In genomic region chr18:2719040-2719439, GRCh38 we compare ENCODE assay signal across 26 cellular contexts.
DNase-seq lines count a peak whose midpoint lies in the region; ATAC-seq and TF ChIP-seq lines count a peak whose summit lies in the region.
"Had no signal": no experiment of that assay in that cellular context is flagged by ENCODE, and none has a peak within 500 bp of the region (broad histone marks: within the 10 kb centered on the region; RNA-seq: fewer than 3 reads in every experiment).

No MANE protein-coding gene starts in this region.

- no peak for TF ChIP-seq CTCF in BE2C (IDR thresholded peaks at IDR 0.05; ENCODE audit: low read depth, low read length)

- no peaks in the 10 kb centered on the region for H3K4me1 ChIP-seq in BE2C
- H3K4me1 ChIP-seq: SJSA1 had no signal

- no peaks in the 10 kb centered on the region for H3K9me3 ChIP-seq in BE2C
- H3K9me3 ChIP-seq: BLaER1 treated with 17β-estradiol and CSF1 and Interleukin-3, amounts not matched to agents 10 nM and 100 nM; SJSA1 had no signal

- peak overlapping the region; percentile 23 for H3K27ac Mint-ChIP-seq in activated CD4-positive, alpha-beta memory T cell treated with anti-CD3 and anti-CD28 coated beads for 36 hours
- no peak overlapping the region for H3K27ac Mint-ChIP-seq in activated CD4-positive, alpha-beta memory T cell treated with anti-CD3 and anti-CD28 coated beads, Interleukin-2, amount 10 ng/mL, durations not matched to agents 7 days and 5 days
- H3K27ac Mint-ChIP-seq in activated naive CD8-positive, alpha-beta T cell treated with anti-CD3 and anti-CD28 coated beads, Interleukin-2, amount 10 ng/mL, durations not matched to agents 7 days and 5 days = peak overlapping the region; percentile 4
- H3K27ac Mint-ChIP-seq in activated naive CD8-positive, alpha-beta T cell treated with anti-CD3 and anti-CD28 coated beads for 36 hours = no peak overlapping the region
- peak overlapping the region; percentile 19 for H3K27ac Mint-ChIP-seq in activated T-helper 17 cell treated with anti-CD3 and anti-CD28 coated beads, Interleukin-2, amount 50 U/mL, for 72 hours
- peak overlapping the region; percentile 72 for H3K27ac Mint-ChIP-seq in stimulated activated memory B cell treated with anti-CD40 and anti-IgM and Interleukin-4, amounts not matched to agents 10 μg/mL and 1 μg/mL and 100 μg/mL, for 72 hours

- no peak overlapping the region for H3K4me3 ChIP-seq in BE2C (ENCODE audit: low read depth, low read length)
- H3K4me3 ChIP-seq: BLaER1 treated with 17β-estradiol and CSF1 and Interleukin-3, amounts not matched to agents 10 nM and 100 nM; GM12878; GM23248; SJSA1 had no signal

- POLR2A ChIA-PET in activated CD4-positive, alpha-beta memory T cell treated with anti-CD3 and anti-CD28 coated beads for 36 hours (lab: Charles Lee) = no interaction called here
- POLR2A ChIA-PET in activated CD4-positive, alpha-beta memory T cell treated with anti-CD3 and anti-CD28 coated beads, Interleukin-2, amount 10 ng/mL, durations not matched to agents 7 days and 5 days (lab: Charles Lee) = no interaction called here
- POLR2A ChIA-PET in activated naive CD8-positive, alpha-beta T cell treated with anti-CD3 and anti-CD28 coated beads, Interleukin-2, amount 10 ng/mL, durations not matched to agents 7 days and 5 days (lab: Charles Lee) = no interaction called here

- intact Hi-C loops in activated CD4-positive, alpha-beta memory T cell treated with anti-CD3 and anti-CD28 coated beads for 36 hours (cut with micrococcal nuclease) = no loop called here

- peaks cover 62% of the 10 kb centered on the region for H3K36me3 Mint-ChIP-seq in activated CD4-positive, alpha-beta memory T cell treated with anti-CD3 and anti-CD28 coated beads for 36 hours
- peaks cover 89% of the 10 kb centered on the region for H3K36me3 Mint-ChIP-seq in activated CD4-positive, alpha-beta memory T cell treated with anti-CD3 and anti-CD28 coated beads, Interleukin-2, amount 10 ng/mL, durations not matched to agents 7 days and 5 days (ENCODE audit: low read depth)
- H3K36me3 Mint-ChIP-seq in activated naive CD8-positive, alpha-beta T cell treated with anti-CD3 and anti-CD28 coated beads, Interleukin-2, amount 10 ng/mL, durations not matched to agents 7 days and 5 days = peaks cover 64% of the 10 kb centered on the region
- peaks cover 60% of the 10 kb centered on the region for H3K36me3 Mint-ChIP-seq in activated naive CD8-positive, alpha-beta T cell treated with anti-CD3 and anti-CD28 coated beads for 36 hours
- peaks cover 100% of the 10 kb centered on the region for H3K36me3 Mint-ChIP-seq in activated T-helper 17 cell treated with anti-CD3 and anti-CD28 coated beads, Interleukin-2, amount 50 U/mL, for 72 hours (ENCODE audit: low read depth)
- H3K36me3 Mint-ChIP-seq in stimulated activated memory B cell treated with anti-CD40 and anti-IgM and Interleukin-4, amounts not matched to agents 10 μg/mL and 1 μg/mL and 100 μg/mL, for 72 hours = peaks cover 79% of the 10 kb centered on the region

- no peaks in the 10 kb centered on the region for H3K27me3 Mint-ChIP-seq in activated CD4-positive, alpha-beta memory T cell treated with anti-CD3 and anti-CD28 coated beads for 36 hours
- H3K27me3 Mint-ChIP-seq in activated CD4-positive, alpha-beta memory T cell treated with anti-CD3 and anti-CD28 coated beads, Interleukin-2, amount 10 ng/mL, durations not matched to agents 7 days and 5 days = no peaks in the 10 kb centered on the region
- no peaks in the 10 kb centered on the region for H3K27me3 Mint-ChIP-seq in activated naive CD8-positive, alpha-beta T cell treated with anti-CD3 and anti-CD28 coated beads, Interleukin-2, amount 10 ng/mL, durations not matched to agents 7 days and 5 days
- no peaks in the 10 kb centered on the region for H3K27me3 Mint-ChIP-seq in activated naive CD8-positive, alpha-beta T cell treated with anti-CD3 and anti-CD28 coated beads for 36 hours
- H3K27me3 Mint-ChIP-seq in activated T-helper 17 cell treated with anti-CD3 and anti-CD28 coated beads, Interleukin-2, amount 50 U/mL, for 72 hours = no peaks in the 10 kb centered on the region
- H3K27me3 Mint-ChIP-seq in stimulated activated memory B cell treated with anti-CD40 and anti-IgM and Interleukin-4, amounts not matched to agents 10 μg/mL and 1 μg/mL and 100 μg/mL, for 72 hours = no peaks in the 10 kb centered on the region
- H3K27me3 Mint-ChIP-seq: CD4-positive, alpha-beta memory T cell had no signal

- H3K36me3 ChIP-seq in BE2C = no peaks in the 10 kb centered on the region; the same call in 1 of the 2 replicates

- no peak for ATAC-seq in activated naive CD8-positive, alpha-beta T cell treated with anti-CD3 and anti-CD28 coated beads, Interleukin-2, amount 10 ng/mL, durations not matched to agents 7 days and 5 days (ENCODE audit: low read depth)
- no peak for ATAC-seq in activated T-helper 17 cell treated with anti-CD3 and anti-CD28 coated beads, Interleukin-2, amount 50 U/mL, for 72 hours (replicated peaks)
- ATAC-seq in stimulated activated memory B cell treated with anti-CD40 and anti-IgM and Interleukin-4, amounts not matched to agents 10 μg/mL and 1 μg/mL and 100 μg/mL, for 72 hours = no peak
- ATAC-seq: GM12878 had no signal

- CTCF ChIA-PET in activated CD4-positive, alpha-beta memory T cell treated with anti-CD3 and anti-CD28 coated beads for 36 hours (lab: Charles Lee) = no interaction called here
- CTCF ChIA-PET in activated CD4-positive, alpha-beta memory T cell treated with anti-CD3 and anti-CD28 coated beads, Interleukin-2, amount 10 ng/mL, durations not matched to agents 7 days and 5 days (lab: Charles Lee) = no interaction called here

- H3K9me3 Mint-ChIP-seq in activated CD4-positive, alpha-beta memory T cell treated with anti-CD3 and anti-CD28 coated beads for 36 hours = no peaks in the 10 kb centered on the region
- no peaks in the 10 kb centered on the region for H3K9me3 Mint-ChIP-seq in activated CD4-positive, alpha-beta memory T cell treated with anti-CD3 and anti-CD28 coated beads, Interleukin-2, amount 10 ng/mL, durations not matched to agents 7 days and 5 days
- no peaks in the 10 kb centered on the region for H3K9me3 Mint-ChIP-seq in activated naive CD8-positive, alpha-beta T cell treated with anti-CD3 and anti-CD28 coated beads, Interleukin-2, amount 10 ng/mL, durations not matched to agents 7 days and 5 days
- H3K9me3 Mint-ChIP-seq in activated naive CD8-positive, alpha-beta T cell treated with anti-CD3 and anti-CD28 coated beads for 36 hours = no peaks in the 10 kb centered on the region
- no peaks in the 10 kb centered on the region for H3K9me3 Mint-ChIP-seq in activated T-helper 17 cell treated with anti-CD3 and anti-CD28 coated beads, Interleukin-2, amount 50 U/mL, for 72 hours
- no peaks in the 10 kb centered on the region for H3K9me3 Mint-ChIP-seq in stimulated activated memory B cell treated with anti-CD40 and anti-IgM and Interleukin-4, amounts not matched to agents 10 μg/mL and 1 μg/mL and 100 μg/mL, for 72 hours
- H3K9me3 Mint-ChIP-seq: CD4-positive, alpha-beta memory T cell had no signal

- H3K27me3 ChIP-seq in BE2C = no peaks in the 10 kb centered on the region
- H3K27me3 ChIP-seq: BLaER1 treated with 17β-estradiol and CSF1 and Interleukin-3, amounts not matched to agents 10 nM and 100 nM; SJSA1 had no signal

- peaks cover 43% of the 10 kb centered on the region for H3K4me1 Mint-ChIP-seq in activated CD4-positive, alpha-beta memory T cell treated with anti-CD3 and anti-CD28 coated beads for 36 hours (ENCODE audit: low read depth)
- peaks cover 42% of the 10 kb centered on the region for H3K4me1 Mint-ChIP-seq in activated CD4-positive, alpha-beta memory T cell treated with anti-CD3 and anti-CD28 coated beads, Interleukin-2, amount 10 ng/mL, durations not matched to agents 7 days and 5 days
- H3K4me1 Mint-ChIP-seq in activated naive CD8-positive, alpha-beta T cell treated with anti-CD3 and anti-CD28 coated beads, Interleukin-2, amount 10 ng/mL, durations not matched to agents 7 days and 5 days = peaks cover 30% of the 10 kb centered on the region
- peaks cover 32% of the 10 kb centered on the region for H3K4me1 Mint-ChIP-seq in activated naive CD8-positive, alpha-beta T cell treated with anti-CD3 and anti-CD28 coated beads for 36 hours
- H3K4me1 Mint-ChIP-seq in activated T-helper 17 cell treated with anti-CD3 and anti-CD28 coated beads, Interleukin-2, amount 50 U/mL, for 72 hours = peaks cover 35% of the 10 kb centered on the region
- H3K4me1 Mint-ChIP-seq in stimulated activated memory B cell treated with anti-CD40 and anti-IgM and Interleukin-4, amounts not matched to agents 10 μg/mL and 1 μg/mL and 100 μg/mL, for 72 hours = peaks cover 42% of the 10 kb centered on the region

- H3K4me3 Mint-ChIP-seq in activated CD4-positive, alpha-beta memory T cell treated with anti-CD3 and anti-CD28 coated beads for 36 hours = no peak overlapping the region
- no peak overlapping the region for H3K4me3 Mint-ChIP-seq in activated CD4-positive, alpha-beta memory T cell treated with anti-CD3 and anti-CD28 coated beads, Interleukin-2, amount 10 ng/mL, durations not matched to agents 7 days and 5 days
- H3K4me3 Mint-ChIP-seq in activated naive CD8-positive, alpha-beta T cell treated with anti-CD3 and anti-CD28 coated beads, Interleukin-2, amount 10 ng/mL, durations not matched to agents 7 days and 5 days = no peak overlapping the region
- H3K4me3 Mint-ChIP-seq in activated naive CD8-positive, alpha-beta T cell treated with anti-CD3 and anti-CD28 coated beads for 36 hours = no peak overlapping the region
- H3K4me3 Mint-ChIP-seq in activated T-helper 17 cell treated with anti-CD3 and anti-CD28 coated beads, Interleukin-2, amount 50 U/mL, for 72 hours = no peak overlapping the region
- no peak overlapping the region for H3K4me3 Mint-ChIP-seq in stimulated activated memory B cell treated with anti-CD40 and anti-IgM and Interleukin-4, amounts not matched to agents 10 μg/mL and 1 μg/mL and 100 μg/mL, for 72 hours
- H3K4me3 Mint-ChIP-seq: CD4-positive, alpha-beta memory T cell had no signal

- no peak for DNase-seq in activated CD4-positive, alpha-beta memory T cell treated with anti-CD3 and anti-CD28 coated beads for 36 hours
- DNase-seq in activated CD4-positive, alpha-beta memory T cell treated with anti-CD3 and anti-CD28 coated beads, Interleukin-2, amount 10 ng/mL, durations not matched to agents 7 days and 5 days = no peak
- DNase-seq in activated naive CD8-positive, alpha-beta T cell treated with anti-CD3 and anti-CD28 coated beads, Interleukin-2, amount 10 ng/mL, durations not matched to agents 7 days and 5 days = no peak
- DNase-seq in activated naive CD8-positive, alpha-beta T cell treated with anti-CD3 and anti-CD28 coated beads for 36 hours = no peak
- DNase-seq in BE2C = no peak
- no peak for DNase-seq in NCI-H2029 (lab: John Stamatoyannopoulos, UW)
- DNase-seq: CD4-positive, alpha-beta memory T cell; DMS 273 treated with DMSO at 0.1 percent for 48 hours; DMS79; EL; GDM1; GM23248; H7; Karpas-422; NCI-H1092 treated with DMSO at 0.1 percent for 48 hours; NCI-H1436 treated with DMSO at 0.1 percent for 48 hours; NCI-H1930; NCI-H446; NCI-H524 treated with DMSO at 0.1 percent for 48 hours; NCI-H774; Right ventricle myocardium superior had no signal

Comparison
In these comparisons a context has a peak if more than half of its experiments do, and no peak if none do; other contexts are left out.
1. H3K27ac Mint-ChIP-seq: peak in activated CD4-positive, alpha-beta memory T cell treated with anti-CD3 and anti-CD28 coated beads for 36 hours (single experiment), activated naive CD8-positive, alpha-beta T cell treated with anti-CD3 and anti-CD28 coated beads, Interleukin-2, amount 10 ng/mL, durations not matched to agents 7 days and 5 days (single experiment), activated T-helper 17 cell treated with anti-CD3 and anti-CD28 coated beads, Interleukin-2, amount 50 U/mL, for 72 hours (single experiment) and stimulated activated memory B cell treated with anti-CD40 and anti-IgM and Interleukin-4, amounts not matched to agents 10 μg/mL and 1 μg/mL and 100 μg/mL, for 72 hours (single experiment); none in activated CD4-positive, alpha-beta memory T cell treated with anti-CD3 and anti-CD28 coated beads, Interleukin-2, amount 10 ng/mL, durations not matched to agents 7 days and 5 days (single experiment) and activated naive CD8-positive, alpha-beta T cell treated with anti-CD3 and anti-CD28 coated beads for 36 hours (single experiment).